ENCODE assay signal across 1 cellular context in the genomic region with DNA sequence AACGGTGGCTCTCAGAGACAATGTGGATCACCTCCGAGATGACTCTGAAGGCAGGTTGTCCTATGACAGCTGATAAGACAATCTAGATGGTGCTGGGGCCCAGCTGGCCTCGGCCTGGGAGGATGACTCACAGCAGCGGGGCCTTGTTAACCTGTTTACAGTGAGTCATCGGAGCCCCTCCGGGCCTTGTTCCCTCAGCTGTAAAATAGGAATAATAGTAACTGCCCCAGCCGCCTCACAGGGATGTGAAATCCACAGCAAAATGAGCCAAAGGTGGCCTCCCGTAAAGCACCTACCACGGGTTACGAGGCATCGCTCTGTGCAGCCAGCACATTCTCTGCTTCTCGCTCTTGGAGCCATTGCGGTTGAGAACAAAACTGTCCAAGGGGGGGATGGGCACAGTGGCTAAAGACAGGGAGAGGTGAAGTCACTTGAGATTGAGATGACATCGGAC.
TF ChIP-seq lines count a peak whose summit lies in the region.

No MANE protein-coding gene starts in this region.

TF ChIP-seq in HCT116, 20 proteins besides CTCF, POLR2A, EP300 and RAD21 (continued from another document):
- TF ChIP-seq POLR2AphosphoS5 (IDR thresholded peaks at IDR 0.05; ENCODE audit: low read depth, low read length) (peak; percentile 30; the same call in 1 of the 2 replicates), ATF3 (IDR thresholded peaks at IDR 0.05) (no peak)
